1 cellular context compared by ENCODE assay signal in the genomic region with DNA sequence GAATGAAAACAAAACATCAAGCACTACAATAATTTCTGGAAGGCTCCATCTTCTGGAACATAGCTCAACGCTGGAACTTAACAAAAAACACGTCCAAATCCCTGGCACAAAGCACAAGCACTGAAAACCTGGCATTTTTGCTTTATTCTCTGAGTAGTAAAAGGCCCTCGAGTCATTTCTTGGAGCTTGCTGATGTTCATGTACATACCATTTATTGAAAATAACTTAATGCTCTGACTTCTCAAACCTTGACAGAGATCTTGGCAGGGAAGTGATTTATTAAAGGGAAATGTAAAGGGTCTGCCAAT.
TF ChIP-seq lines count a peak whose summit lies in the region.

No MANE protein-coding gene starts in this region.

TF ChIP-seq in GM23338, 12 proteins besides CTCF, POLR2A, EP300 and RAD21 (continued from another document):
- TF ChIP-seq, protein P1, sequence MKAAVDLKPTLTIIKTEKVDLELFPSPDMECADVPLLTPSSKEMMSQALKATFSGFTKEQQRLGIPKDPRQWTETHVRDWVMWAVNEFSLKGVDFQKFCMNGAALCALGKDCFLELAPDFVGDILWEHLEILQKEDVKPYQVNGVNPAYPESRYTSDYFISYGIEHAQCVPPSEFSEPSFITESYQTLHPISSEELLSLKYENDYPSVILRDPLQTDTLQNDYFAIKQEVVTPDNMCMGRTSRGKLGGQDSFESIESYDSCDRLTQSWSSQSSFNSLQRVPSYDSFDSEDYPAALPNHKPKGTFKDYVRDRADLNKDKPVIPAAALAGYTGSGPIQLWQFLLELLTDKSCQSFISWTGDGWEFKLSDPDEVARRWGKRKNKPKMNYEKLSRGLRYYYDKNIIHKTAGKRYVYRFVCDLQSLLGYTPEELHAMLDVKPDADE (IDR thresholded peaks at IDR 0.05), result no peak
- no peak for TF ChIP-seq JUNB (IDR thresholded peaks at IDR 0.05; ENCODE audit: unreplicated experiment)
- TF ChIP-seq STAT1 (IDR thresholded peaks at IDR 0.05; ENCODE audit: unreplicated experiment), result no peak
- no peak for TF ChIP-seq EZH2phosphoT487 (IDR thresholded peaks at IDR 0.05; ENCODE audit: unreplicated experiment)
- TF ChIP-seq POLR2AphosphoS5 (IDR thresholded peaks at IDR 0.05; ENCODE audit: low read depth), result no peak
- TF ChIP-seq ZNF114 (CRISPR knock-in tag; IDR thresholded peaks at IDR 0.05), result no peak
- TF ChIP-seq, protein P2, sequence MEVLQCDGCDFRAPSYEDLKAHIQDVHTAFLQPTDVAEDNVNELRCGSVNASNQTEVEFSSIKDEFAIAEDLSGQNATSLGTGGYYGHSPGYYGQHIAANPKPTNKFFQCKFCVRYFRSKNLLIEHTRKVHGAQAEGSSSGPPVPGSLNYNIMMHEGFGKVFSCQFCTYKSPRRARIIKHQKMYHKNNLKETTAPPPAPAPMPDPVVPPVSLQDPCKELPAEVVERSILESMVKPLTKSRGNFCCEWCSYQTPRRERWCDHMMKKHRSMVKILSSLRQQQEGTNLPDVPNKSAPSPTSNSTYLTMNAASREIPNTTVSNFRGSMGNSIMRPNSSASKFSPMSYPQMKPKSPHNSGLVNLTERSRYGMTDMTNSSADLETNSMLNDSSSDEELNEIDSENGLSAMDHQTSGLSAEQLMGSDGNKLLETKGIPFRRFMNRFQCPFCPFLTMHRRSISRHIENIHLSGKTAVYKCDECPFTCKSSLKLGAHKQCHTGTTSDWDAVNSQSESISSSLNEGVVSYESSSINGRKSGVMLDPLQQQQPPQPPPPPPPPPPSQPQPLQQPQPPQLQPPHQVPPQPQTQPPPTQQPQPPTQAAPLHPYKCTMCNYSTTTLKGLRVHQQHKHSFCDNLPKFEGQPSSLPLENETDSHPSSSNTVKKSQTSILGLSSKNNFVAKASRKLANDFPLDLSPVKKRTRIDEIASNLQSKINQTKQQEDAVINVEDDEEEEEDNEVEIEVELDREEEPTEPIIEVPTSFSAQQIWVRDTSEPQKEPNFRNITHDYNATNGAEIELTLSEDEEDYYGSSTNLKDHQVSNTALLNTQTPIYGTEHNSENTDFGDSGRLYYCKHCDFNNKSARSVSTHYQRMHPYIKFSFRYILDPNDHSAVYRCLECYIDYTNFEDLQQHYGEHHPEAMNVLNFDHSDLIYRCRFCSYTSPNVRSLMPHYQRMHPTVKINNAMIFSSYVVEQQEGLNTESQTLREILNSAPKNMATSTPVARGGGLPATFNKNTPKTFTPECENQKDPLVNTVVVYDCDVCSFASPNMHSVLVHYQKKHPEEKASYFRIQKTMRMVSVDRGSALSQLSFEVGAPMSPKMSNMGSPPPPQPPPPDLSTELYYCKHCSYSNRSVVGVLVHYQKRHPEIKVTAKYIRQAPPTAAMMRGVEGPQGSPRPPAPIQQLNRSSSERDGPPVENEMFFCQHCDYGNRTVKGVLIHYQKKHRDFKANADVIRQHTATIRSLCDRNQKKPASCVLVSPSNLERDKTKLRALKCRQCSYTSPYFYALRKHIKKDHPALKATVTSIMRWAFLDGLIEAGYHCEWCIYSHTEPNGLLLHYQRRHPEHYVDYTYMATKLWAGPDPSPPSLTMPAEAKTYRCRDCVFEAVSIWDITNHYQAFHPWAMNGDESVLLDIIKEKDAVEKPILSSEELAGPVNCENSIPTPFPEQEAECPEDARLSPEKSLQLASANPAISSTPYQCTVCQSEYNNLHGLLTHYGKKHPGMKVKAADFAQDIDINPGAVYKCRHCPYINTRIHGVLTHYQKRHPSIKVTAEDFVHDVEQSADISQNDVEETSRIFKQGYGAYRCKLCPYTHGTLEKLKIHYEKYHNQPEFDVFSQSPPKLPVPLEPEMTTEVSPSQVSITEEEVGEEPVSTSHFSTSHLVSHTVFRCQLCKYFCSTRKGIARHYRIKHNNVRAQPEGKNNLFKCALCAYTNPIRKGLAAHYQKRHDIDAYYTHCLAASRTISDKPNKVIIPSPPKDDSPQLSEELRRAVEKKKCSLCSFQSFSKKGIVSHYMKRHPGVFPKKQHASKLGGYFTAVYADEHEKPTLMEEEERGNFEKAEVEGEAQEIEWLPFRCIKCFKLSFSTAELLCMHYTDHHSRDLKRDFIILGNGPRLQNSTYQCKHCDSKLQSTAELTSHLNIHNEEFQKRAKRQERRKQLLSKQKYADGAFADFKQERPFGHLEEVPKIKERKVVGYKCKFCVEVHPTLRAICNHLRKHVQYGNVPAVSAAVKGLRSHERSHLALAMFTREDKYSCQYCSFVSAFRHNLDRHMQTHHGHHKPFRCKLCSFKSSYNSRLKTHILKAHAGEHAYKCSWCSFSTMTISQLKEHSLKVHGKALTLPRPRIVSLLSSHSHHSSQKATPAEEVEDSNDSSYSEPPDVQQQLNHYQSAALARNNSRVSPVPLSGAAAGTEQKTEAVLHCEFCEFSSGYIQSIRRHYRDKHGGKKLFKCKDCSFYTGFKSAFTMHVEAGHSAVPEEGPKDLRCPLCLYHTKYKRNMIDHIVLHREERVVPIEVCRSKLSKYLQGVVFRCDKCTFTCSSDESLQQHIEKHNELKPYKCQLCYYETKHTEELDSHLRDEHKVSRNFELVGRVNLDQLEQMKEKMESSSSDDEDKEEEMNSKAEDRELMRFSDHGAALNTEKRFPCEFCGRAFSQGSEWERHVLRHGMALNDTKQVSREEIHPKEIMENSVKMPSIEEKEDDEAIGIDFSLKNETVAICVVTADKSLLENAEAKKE (CRISPR knock-in tag; IDR thresholded peaks at IDR 0.05), result no peak
